1 cellular context compared by ENCODE assay signal in genomic region chr12:76880156-76881023, GRCh38.
TF ChIP-seq lines count a peak whose summit lies in the region.

No MANE protein-coding gene starts in this region.

TF ChIP-seq in K562, 482 proteins besides CTCF, POLR2A, EP300 and RAD21:
- TF ChIP-seq AFF1 (IDR thresholded peaks at IDR 0.05; ENCODE audit: low read depth in 1 of 2, partially characterized antibody in 2 of 2): no peak
